Comparison of ENCODE assay signal across 12 cellular contexts in genomic region chr1:11157394-11157793, GRCh38. TPM values are rescaled to one million over a fixed set of nuclear protein-coding genes. Genes with fewer than 3 reads are reported as not detected.
DNase-seq lines count a peak whose midpoint lies in the region; ATAC-seq and TF ChIP-seq lines count a peak whose summit lies in the region.
"Had no signal": no experiment of that assay in that cellular context is flagged by ENCODE, and none has a peak within 500 bp of the region (broad histone marks: within the 10 kb centered on the region; RNA-seq: fewer than 3 reads in every experiment).

No MANE protein-coding gene starts in this region.

- H3K9me3 ChIP-seq in uterus, result no peaks in the 10 kb centered on the region
- no peaks in the 10 kb centered on the region for H3K9me3 ChIP-seq in SJCRH30 (replicated peaks)
- H3K9me3 ChIP-seq: SJSA1 had no signal

- H3K4me3 Mint-ChIP-seq in nephron, result peak overlapping the region in 1 of 3 experiments; percentile 45
- no peak overlapping the region for H3K4me3 Mint-ChIP-seq in activated CD8-positive, alpha-beta T cell treated with anti-CD3 and anti-CD28 coated beads, Interleukin-2, amount 10 ng/mL, durations not matched to agents 7 days and 5 days

- POLR2A ChIA-PET in activated CD8-positive, alpha-beta T cell treated with anti-CD3 and anti-CD28 coated beads, Interleukin-2, amount 10 ng/mL, durations not matched to agents 7 days and 5 days (lab: Charles Lee), result no interaction called here

- peak overlapping the region; percentile 94 to 98 (median 94) for H3K27ac Mint-ChIP-seq in nephron
- H3K27ac Mint-ChIP-seq in activated CD8-positive, alpha-beta T cell treated with anti-CD3 and anti-CD28 coated beads, Interleukin-2, amount 10 ng/mL, durations not matched to agents 7 days and 5 days, result no peak overlapping the region

- H3K36me3 Mint-ChIP-seq in nephron (ENCODE audit: low read depth), result peaks cover 59% of the 10 kb centered on the region
- peaks cover 29% of the 10 kb centered on the region for H3K36me3 Mint-ChIP-seq in activated CD8-positive, alpha-beta T cell treated with anti-CD3 and anti-CD28 coated beads, Interleukin-2, amount 10 ng/mL, durations not matched to agents 7 days and 5 days (ENCODE audit: low read depth)

- intact Hi-C loops in Right ventricle myocardium inferior (cut with DNase I) (no loop called here), cardiac septum (cut with DNase I) (no loop called here), uterus (cut with DNase I; ENCODE audit: low total_unique reads) (no loop called here)

- DNase-seq in Right ventricle myocardium inferior (ENCODE audit: missing footprints) (no peak), cardiac septum (ENCODE audit: low spot score) (no peak), caudate nucleus (lab: John Stamatoyannopoulos, UW) (peak in 1 of 61 donors; percentile 53), uterus (no peak), SJCRH30 (no peak), SK-N-DZ (ENCODE audit: low spot score) (no peak)
- no peak for DNase-seq in activated CD8-positive, alpha-beta T cell treated with anti-CD3 and anti-CD28 coated beads, Interleukin-2, amount 10 ng/mL, durations not matched to agents 7 days and 5 days
- DNase-seq: AML-193, NCI-H1048 had no signal

- H3K4me1 ChIP-seq in uterus (peaks cover 6 to 12% of the 10 kb centered on the region in 2 donors), SJCRH30 (peaks cover 4% of the 10 kb centered on the region)

- peak; percentile 67 for ATAC-seq in Right ventricle myocardium inferior
- no peak for ATAC-seq in activated CD8-positive, alpha-beta T cell treated with anti-CD3 and anti-CD28 coated beads, Interleukin-2, amount 10 ng/mL, durations not matched to agents 7 days and 5 days
- ATAC-seq: HCT116 had no signal

- H3K4me3 ChIP-seq in uterus (no peak overlapping the region), SJCRH30 (no peak overlapping the region)
- H3K4me3 ChIP-seq: SJSA1 had no signal

- peaks cover 41% of the 10 kb centered on the region for H3K4me1 Mint-ChIP-seq in nephron
- peaks cover 7% of the 10 kb centered on the region for H3K4me1 Mint-ChIP-seq in activated CD8-positive, alpha-beta T cell treated with anti-CD3 and anti-CD28 coated beads, Interleukin-2, amount 10 ng/mL, durations not matched to agents 7 days and 5 days (ENCODE audit: low read depth)

- H3K9me3 Mint-ChIP-seq in nephron, result peaks cover 10% of the 10 kb centered on the region
- no peaks in the 10 kb centered on the region for H3K9me3 Mint-ChIP-seq in activated CD8-positive, alpha-beta T cell treated with anti-CD3 and anti-CD28 coated beads, Interleukin-2, amount 10 ng/mL, durations not matched to agents 7 days and 5 days (ENCODE audit: insufficient read depth)

- TF ChIP-seq CTCF in nephron (IDR thresholded peaks at IDR 0.05; ENCODE audit: unreplicated experiment in 3 of 3) (no peak), uterus (IDR thresholded peaks at IDR 0.05) (no peak)

- H3K27me3 ChIP-seq in uterus (no peaks in the 10 kb centered on the region), SJCRH30 (no peaks in the 10 kb centered on the region)
- H3K27me3 ChIP-seq: SJSA1 had no signal

- H3K36me3 ChIP-seq in uterus (no peaks in the 10 kb centered on the region), SJCRH30 (peaks cover 47% of the 10 kb centered on the region)

- H3K27me3 Mint-ChIP-seq in nephron (ENCODE audit: low read depth), result no peaks in the 10 kb centered on the region
- H3K27me3 Mint-ChIP-seq in activated CD8-positive, alpha-beta T cell treated with anti-CD3 and anti-CD28 coated beads, Interleukin-2, amount 10 ng/mL, durations not matched to agents 7 days and 5 days (ENCODE audit: low read depth), result no peaks in the 10 kb centered on the region

- H3K27ac ChIP-seq in caudate nucleus (ENCODE audit: low read depth, low read length), result peak overlapping the region; percentile 88
- H3K27ac ChIP-seq in uterus, result peak overlapping the region; percentile 56 to 60
- no peak overlapping the region for H3K27ac ChIP-seq in SJCRH30

- CTCF ChIA-PET in activated CD8-positive, alpha-beta T cell treated with anti-CD3 and anti-CD28 coated beads, Interleukin-2, amount 10 ng/mL, durations not matched to agents 7 days and 5 days (lab: Charles Lee), result interaction anchor here (1.1 kb wide), 1 partner anchor 10 kb away, joined by 4 read pairs; no protein-coding TSS in a partner anchor

- no peak for TF ChIP-seq POLR2A in uterus (IDR thresholded peaks at IDR 0.05)

RNA-seq across cellular contexts. Expression of gene ANGPTL7, which starts 31.8 kb away (rescaled TPM):
- total RNA-seq in Right ventricle myocardium inferior (0.51 TPM), cardiac septum (0.81 TPM), uterus (1 to 10 TPM in 1 of 4 donors, under 1 TPM in 2, not detected in 1; 0.82 to 1.9 (median 0.88) TPM)
- not detected for total RNA-seq in activated CD8-positive, alpha-beta T cell treated with anti-CD3 and anti-CD28 coated beads, Interleukin-2, amount 10 ng/mL, durations not matched to agents 7 days and 5 days
- not detected in 2 replicates for total RNA-seq in SJCRH30 (2014; rRNA removed; shearing (Covaris generic))
- not detected in 2 replicates for polyA plus RNA-seq in SK-N-DZ (2014; cell fraction: cytosol; rRNA removed)
- polyA plus RNA-seq in SK-N-DZ (2014; cell fraction: nucleus; rRNA removed), result not detected in 2 replicates
- total RNA-seq: SJSA1 had no signal

RNA-seq across cellular contexts. Expression of gene EXOSC10, which starts 57.7 kb away (rescaled TPM):
- 18.1 TPM for total RNA-seq in Right ventricle myocardium inferior
- 22.5 TPM for total RNA-seq in cardiac septum
- total RNA-seq in uterus, result 10 to 100 TPM; 32.4 to 98.1 (median 59.9) TPM
- 10 to 100 TPM; 86.1 to 89.8 TPM for total RNA-seq in activated CD8-positive, alpha-beta T cell treated with anti-CD3 and anti-CD28 coated beads, Interleukin-2, amount 10 ng/mL, durations not matched to agents 7 days and 5 days
- 93.1 and 97.5 TPM in 2 replicates for total RNA-seq in SJCRH30 (2014; rRNA removed; shearing (Covaris generic))
- 67.1 and 76.5 TPM in 2 replicates for polyA plus RNA-seq in SK-N-DZ (2014; cell fraction: cytosol; rRNA removed)
- 167 and 174 TPM in 2 replicates for polyA plus RNA-seq in SK-N-DZ (2014; cell fraction: nucleus; rRNA removed)
